In the genomic region with DNA sequence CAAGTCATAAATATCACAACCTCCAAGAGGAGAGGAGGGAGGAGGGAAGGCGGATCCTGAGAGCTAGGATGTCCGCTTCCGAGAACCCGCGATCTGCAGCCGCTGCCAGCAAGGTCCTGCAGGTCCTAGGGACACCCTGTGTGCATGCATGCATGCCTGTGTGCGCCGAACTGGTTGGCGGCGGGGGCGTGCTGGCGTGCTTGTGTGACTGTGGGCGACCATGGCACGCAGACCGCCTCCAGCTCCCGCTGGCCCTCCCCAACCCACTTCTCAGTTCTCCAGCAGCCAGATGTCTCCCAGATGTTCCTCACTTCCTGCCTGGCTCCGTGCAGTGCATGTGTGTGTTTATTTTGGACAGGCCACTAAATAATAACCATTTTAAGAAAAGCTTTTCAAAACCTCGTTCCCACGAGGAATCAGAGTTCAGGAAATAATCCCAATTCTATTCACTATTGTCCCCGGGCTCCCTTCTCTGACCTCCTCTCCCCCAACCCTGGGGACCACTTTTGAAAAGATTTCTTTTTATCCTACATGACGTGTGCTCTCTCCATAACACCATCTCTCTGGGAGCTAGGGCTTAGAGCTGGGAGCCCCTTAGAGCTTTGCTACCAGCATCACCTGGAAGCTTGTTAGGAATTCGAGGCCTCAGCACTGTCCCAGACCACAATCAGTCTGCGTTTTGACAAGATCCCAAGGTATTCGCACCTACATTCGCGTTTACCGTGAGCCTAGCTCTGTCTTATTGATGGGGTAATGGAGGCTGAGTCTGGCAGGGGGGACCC, we compare ENCODE assay signal across 10 cellular contexts. TPM values are rescaled to one million over a fixed set of nuclear protein-coding genes. Genes with fewer than 3 reads are reported as not detected.
DNase-seq lines count a peak whose midpoint lies in the region; ATAC-seq and TF ChIP-seq lines count a peak whose summit lies in the region.
"Had no signal": no experiment of that assay in that cellular context is flagged by ENCODE, and none has a peak within 500 bp of the region (broad histone marks: within the 10 kb centered on the region; RNA-seq: fewer than 3 reads in every experiment).

No MANE protein-coding gene starts in this region.

- H4K20me1 ChIP-seq in SK-N-SH (ENCODE audit: insufficient read depth) = peaks cover 72% of the 10 kb centered on the region

- peaks cover 25% of the 10 kb centered on the region for H3F3A ChIP-seq in SK-N-SH (replicated peaks; ENCODE audit: insufficient read depth)

- H3K79me2 ChIP-seq in SK-N-SH (ENCODE audit: insufficient read depth) = peaks cover 87% of the 10 kb centered on the region

- H3K27me3 Mint-ChIP-seq in Caco-2 (ENCODE audit: insufficient read depth, unreplicated experiment) = no peaks in the 10 kb centered on the region

- no peak for ATAC-seq in HG02642 (IDR thresholded peaks at IDR 0.05; ENCODE audit: poor library complexity, unreplicated experiment)
- ATAC-seq: stimulated activated naive CD8-positive, alpha-beta T cell treated with anti-CD3 and anti-CD28 coated beads, Interleukin-15, Interleukin-2, amounts not matched to agents 100 U/mL and 50 U/mL, for 24 hours had no signal

- H3K27ac ChIP-seq in SK-N-SH (ENCODE audit: low read depth in 2 of 2, low read length in 1 of 2) (peak overlapping the region; percentile 60 to 100; a peak in 3 of 4 replicates), rectal smooth muscle tissue (ENCODE audit: low read depth, low read length) (no peak overlapping the region)

- POLR2A ChIA-PET in Caco-2 (lab: Charles Lee) (no interaction called here), SK-N-SH (lab: Yijun Ruan, JAX) (interaction anchor here (0.8 to 3.6 kb wide), 15 partner anchors 8 to 36 kb away, joined by 3 to 19 read pairs (median 4); partner anchors contain the start of gene UNC5B)

- H3K9me3 Mint-ChIP-seq in Caco-2 (ENCODE audit: unreplicated experiment) = no peaks in the 10 kb centered on the region

- H3K4me2 ChIP-seq in SK-N-SH = peak overlapping the region; percentile 70; the same call in 1 of the 2 replicates

- WGBS in SK-N-SH (ENCODE audit: low lambda C conversion rate) = 48% methylated on average over 19 of the region's 27 CpGs

- peak; percentile 7 to 50; a peak in 2 of 4 replicates for TF ChIP-seq EP300 in SK-N-SH (IDR thresholded peaks at IDR 0.05; ENCODE audit: borderline replicate concordance in 1 of 2, low read depth in 1 of 2, low read length in 1 of 2)

- DNase-seq in Caco-2 (no peak), SK-N-SH (peak; percentile 81), fibroblast of the conjunctiva (ENCODE audit: low read depth) (peak; percentile 81), T-helper 9 cell (no peak), superior temporal gyrus (ENCODE audit: extremely low spot score) (no peak), Ammon's horn (ENCODE audit: low spot score) (no peak)
- DNase-seq: activated effector memory CD4-positive, alpha-beta T cell treated with anti-CD3 and anti-CD28 coated beads, Interleukin-2, amount 50 U/mL, for 16 hours; stimulated activated naive CD8-positive, alpha-beta T cell treated with anti-CD3 and anti-CD28 coated beads, Interleukin-15, Interleukin-2, amounts not matched to agents 100 U/mL and 50 U/mL, for 24 hours had no signal

- H3K36me3 Mint-ChIP-seq in Caco-2 (ENCODE audit: insufficient read depth, unreplicated experiment) = peaks cover 4% of the 10 kb centered on the region

- TF ChIP-seq RAD21 in SK-N-SH (IDR thresholded peaks at IDR 0.05; ENCODE audit: low read length) = no peak; the same call in 1 of the 2 replicates

- H3K36me3 ChIP-seq in Caco-2 (ENCODE audit: control insufficient read depth, insufficient read depth, low read length) (no peaks in the 10 kb centered on the region), SK-N-SH (replicated peaks in 1 of 2; ENCODE audit: control insufficient read depth in 1 of 2, insufficient read depth in 2 of 2, low read length in 1 of 2) (no peaks in the 10 kb centered on the region), rectal smooth muscle tissue (ENCODE audit: control insufficient read depth, insufficient read depth, low read length) (no peaks in the 10 kb centered on the region)

- BruUV-seq in Caco-2 (replicated peaks; lab: Mats Ljungman, UMichigan) = no TSS peak

- H3K9me2 ChIP-seq in SK-N-SH = no peaks in the 10 kb centered on the region

- CTCF ChIA-PET in Caco-2 (lab: Charles Lee) = interaction anchor here (3.9 kb wide), 1 partner anchor 26 kb away, joined by 36 read pairs; no protein-coding TSS in a partner anchor
- CTCF ChIA-PET in SK-N-SH (lab: Yijun Ruan, JAX) = interaction anchor here (0.8 to 12.2 kb wide), 12 partner anchors 9 to 342 kb away, joined by 3 to 139 read pairs (median 6); no protein-coding TSS in a partner anchor

- H3K4me1 Mint-ChIP-seq in Caco-2 (ENCODE audit: low read depth, unreplicated experiment) = peaks cover 40% of the 10 kb centered on the region

- peaks cover 61% of the 10 kb centered on the region for H3K4me1 ChIP-seq in Caco-2
- peaks cover 59 to 99% of the 10 kb centered on the region in 2 experiments for H3K4me1 ChIP-seq in SK-N-SH (ENCODE audit: control insufficient read depth in 1 of 2, insufficient read depth in 2 of 2, low read depth in 1 of 2, low read length in 1 of 2)
- peaks cover 7% of the 10 kb centered on the region for H3K4me1 ChIP-seq in rectal smooth muscle tissue (ENCODE audit: control insufficient read depth, insufficient read depth, low read length)

- H3K27me3 ChIP-seq in Caco-2 (replicated peaks; ENCODE audit: control insufficient read depth, insufficient read depth, low read length) (no peaks in the 10 kb centered on the region), SK-N-SH (ENCODE audit: insufficient read depth) (no peaks in the 10 kb centered on the region), rectal smooth muscle tissue (ENCODE audit: control insufficient read depth, insufficient read depth, low read length) (no peaks in the 10 kb centered on the region)

- H3K4me3 ChIP-seq in Caco-2 (ENCODE audit: low read depth, low read length) (no peak overlapping the region), SK-N-SH (ENCODE audit: low read depth in 2 of 2, low read length in 1 of 2) (no peak overlapping the region; a peak in 2 of 4 replicates), rectal smooth muscle tissue (ENCODE audit: low read length) (peak overlapping the region; percentile 63)

- H3K9me3 ChIP-seq in Caco-2 (no peaks in the 10 kb centered on the region), SK-N-SH (no peaks in the 10 kb centered on the region)

- TF ChIP-seq CTCF in Caco-2 (IDR thresholded peaks at IDR 0.05; ENCODE audit: insufficient read depth in 1 of 2, low read depth in 1 of 2, low read length in 1 of 2, severe bottlenecking in 1 of 2, unreplicated experiment in 1 of 2) (no peak), SK-N-SH (IDR thresholded peaks at IDR 0.05) (no peak)

- H3K4me3 Mint-ChIP-seq in Caco-2 (ENCODE audit: unreplicated experiment) = no peak overlapping the region

- intact Hi-C loops in Caco-2 (cut with micrococcal nuclease; ENCODE audit: unreplicated experiment) = no loop called here

- no peak overlapping the region for H2AFZ ChIP-seq in SK-N-SH (ENCODE audit: low read depth)

- H3K9ac ChIP-seq in SK-N-SH (no peak overlapping the region), rectal smooth muscle tissue (ENCODE audit: low read length) (no peak overlapping the region)

- peak overlapping the region; percentile 90 for H3K27ac Mint-ChIP-seq in Caco-2 (ENCODE audit: unreplicated experiment)

TF ChIP-seq in SK-N-SH, 30 proteins besides CTCF, POLR2A, EP300 and RAD21:
- TF ChIP-seq TEAD4 (IDR thresholded peaks at IDR 0.05; ENCODE audit: borderline replicate concordance, insufficient read depth) (no peak), RXRA (IDR thresholded peaks at IDR 0.05; ENCODE audit: borderline replicate concordance, low read depth) (no peak), RCOR1 (IDR thresholded peaks at IDR 0.05; ENCODE audit: low read length) (peak; percentile 60; the same call in 1 of the 2 replicates), SIN3A (IDR thresholded peaks at IDR 0.05; ENCODE audit: borderline replicate concordance, low read depth, low read length) (no peak), ELF1 (IDR thresholded peaks at IDR 0.05) (no peak), MXI1 (IDR thresholded peaks at IDR 0.05; ENCODE audit: low read depth, low read length) (peak; percentile 78; the same call in 1 of the 2 replicates), FOXJ3 (CRISPR knock-in tag; IDR thresholded peaks at IDR 0.05) (peak; percentile 89), CHD2 (IDR thresholded peaks at IDR 0.05; ENCODE audit: low read length, partially characterized antibody) (peak; percentile 43), GATA2 (CRISPR knock-in tag; IDR thresholded peaks at IDR 0.05) (peak; percentile 30), TCF12 (IDR thresholded peaks at IDR 0.05) (peak; percentile 86)
- TF ChIP-seq, protein P1, sequence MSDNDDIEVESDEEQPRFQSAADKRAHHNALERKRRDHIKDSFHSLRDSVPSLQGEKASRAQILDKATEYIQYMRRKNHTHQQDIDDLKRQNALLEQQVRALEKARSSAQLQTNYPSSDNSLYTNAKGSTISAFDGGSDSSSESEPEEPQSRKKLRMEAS (IDR thresholded peaks at IDR 0.05; ENCODE audit: low read depth) = 0 out of 2 replicates have a peak, but pooled peaks have one; percentile 17

RNA-seq across cellular contexts. Expression of gene UNC5B, which starts 32.5 kb away (rescaled TPM):
- total RNA-seq in Caco-2 (2022) = 16.2 and 22.4 TPM in 2 replicates
- 12.2 and 13.8 TPM in 2 replicates for polyA plus RNA-seq in SK-N-SH (2012; rRNA removed)
- 7.9 and 13.9 TPM in 2 replicates for polyA plus RNA-seq in SK-N-SH (2012; cell fraction: cytosol; rRNA removed)
- polyA plus RNA-seq in SK-N-SH (2012; cell fraction: nucleus; rRNA removed) = 19.4 and 24.8 TPM in 2 replicates

Comparison
In these comparisons a context has a peak if more than half of its experiments do, and no peak if none do; other contexts are left out.
1. DNase-seq: peak in SK-N-SH (single experiment) and fibroblast of the conjunctiva (single experiment); none in Caco-2 (0 of 2), T-helper 9 cell (single experiment), superior temporal gyrus (single experiment) and Ammon's horn (single experiment).